In the genomic region with DNA sequence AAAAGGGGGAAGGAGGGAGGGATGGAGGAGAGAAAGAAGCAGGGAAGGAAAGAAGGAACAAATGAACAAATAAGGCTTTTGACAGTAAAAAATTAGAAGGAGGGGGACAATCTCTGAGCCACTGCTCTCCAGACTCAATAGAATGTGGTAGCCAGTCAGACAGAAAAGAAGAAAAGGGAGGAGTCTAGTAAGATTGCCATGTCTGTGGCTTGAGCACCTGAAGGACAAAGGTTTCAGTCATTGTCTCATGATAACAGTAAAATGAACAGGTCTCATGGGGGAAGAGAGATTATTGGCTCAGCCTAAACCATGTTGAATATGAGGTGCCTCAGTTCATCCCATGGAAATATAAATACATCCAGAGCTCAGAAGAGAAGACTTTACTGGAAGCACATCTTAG, we compare ENCODE assay signal across 14 cellular contexts.
DNase-seq lines count a peak whose midpoint lies in the region; ATAC-seq lines count a peak whose summit lies in the region.
"Had no signal": no experiment of that assay in that cellular context is flagged by ENCODE, and none has a peak within 500 bp of the region (broad histone marks: within the 10 kb centered on the region; RNA-seq: fewer than 3 reads in every experiment).

No MANE protein-coding gene starts in this region.

- ATAC-seq in GM18502 (IDR thresholded peaks at IDR 0.05; ENCODE audit: poor library complexity, unreplicated experiment) (peak; percentile 55), GM19438 (IDR thresholded peaks at IDR 0.05; ENCODE audit: low read depth, unreplicated experiment) (peak; percentile 59), HG02678 (IDR thresholded peaks at IDR 0.05; ENCODE audit: unreplicated experiment) (peak; percentile 63), HG03342 (IDR thresholded peaks at IDR 0.05; ENCODE audit: unreplicated experiment) (peak; percentile 53)
- ATAC-seq: activated T-cell treated with anti-CD3 and anti-CD28 coated beads, Interleukin-2, amount 50 U/mL, for 4 hours had no signal

- no peak for DNase-seq in NCI-H82 (lab: John Stamatoyannopoulos, UW)
- no peak for DNase-seq in posterior cingulate gyrus
- DNase-seq in glomerular visceral epithelial cell (ENCODE audit: extremely low spot score) = no peak
- DNase-seq in activated gamma-delta T cell treated with Interleukin-2 at 50 U/mL for 16 hours = no peak
- DNase-seq: activated CD4-positive, alpha-beta T cell treated with anti-CD3 and anti-CD28 coated beads for 4 hours; activated naive CD8-positive, alpha-beta T cell treated with anti-CD3 and anti-CD28 coated beads, Interleukin-2, amount 10 ng/mL, durations not matched to agents 7 days and 5 days; activated T-cell treated with anti-CD3 and anti-CD28 coated beads, Interleukin-2, amount 50 U/mL, for 4 hours; effector CD8-positive, alpha-beta T cell; SHP77 treated with DMSO at 0.1 percent for 48 hours; stimulated activated CD4-positive, alpha-beta T cell treated with anti-CD3 and anti-CD28 coated beads, Interleukin-12 subunit alpha, Interleukin-12 subunit beta, amount 100 ng/mL, for 4 hours had no signal

- intact Hi-C loops in posterior cingulate gyrus (cut with DNase I) = no loop called here
